In genomic region chr11:57639321-57640067, GRCh38 we compare ENCODE assay signal across 8 cellular contexts. TPM values are rescaled to one million over a fixed set of nuclear protein-coding genes. Genes with fewer than 3 reads are reported as not detected.
DNase-seq lines count a peak whose midpoint lies in the region; ATAC-seq, FAIRE-seq and TF ChIP-seq lines count a peak whose summit lies in the region.

No MANE protein-coding gene starts in this region.

- H3K27ac Mint-ChIP-seq in osteocyte (ENCODE audit: unreplicated experiment) = peak overlapping the region; percentile 83

- peaks cover 0 to 5% of the 10 kb centered on the region in 2 donors for H3K4me1 ChIP-seq in aorta (ENCODE audit: control insufficient read depth in 1 of 2, insufficient read depth in 2 of 2, low read length in 2 of 2)

- H3K9me3 ChIP-seq in aorta (ENCODE audit: control insufficient read depth, low read length) = no peaks in the 10 kb centered on the region

- FAIRE-seq in G401.6 (lab: Jason Lieb, UNC) = peak; percentile 98

- no peaks in the 10 kb centered on the region for H3K36me3 Mint-ChIP-seq in osteocyte (ENCODE audit: unreplicated experiment)

- TF ChIP-seq CTCF in epithelial cell of esophagus (IDR thresholded peaks at IDR 0.05; ENCODE audit: insufficient read depth, low read depth, low read length, missing control alignments) = peak; percentile 4
- TF ChIP-seq CTCF in osteocyte (IDR thresholded peaks at IDR 0.05) = no peak

- H3K27me3 Mint-ChIP-seq in osteocyte (ENCODE audit: unreplicated experiment) = peaks cover 7% of the 10 kb centered on the region

- H3K9me3 Mint-ChIP-seq in osteocyte (ENCODE audit: unreplicated experiment) = no peaks in the 10 kb centered on the region

- WGBS in aorta, 2 donors = 14 to 16% methylated on average over 13 to 15 of the region's 15 CpGs

- intact Hi-C loops in aorta (cut with DNase I) = loop anchor here (2.0 to 10.0 kb wide), 4 partner anchors 42 to 185 kb away; partner anchors contain the start of gene SERPING1 (in 2 of the 2)

- ATAC-seq in aorta (ENCODE audit: low FRiP score) = no peak

- H3K4me3 ChIP-seq in epithelial cell of esophagus (ENCODE audit: low read length) = peak overlapping the region; percentile 62
- H3K4me3 ChIP-seq in aorta (ENCODE audit: low read length in 2 of 2) = peak overlapping the region in 1 of 2 donors; percentile 98

- peaks cover 45% of the 10 kb centered on the region for H3K4me1 Mint-ChIP-seq in osteocyte (ENCODE audit: unreplicated experiment)

- no peak overlapping the region for H3K27ac ChIP-seq in aorta (ENCODE audit: low read depth in 1 of 2, low read length in 2 of 2)

- no peaks in the 10 kb centered on the region for H3K36me3 ChIP-seq in aorta (ENCODE audit: control insufficient read depth in 1 of 2, insufficient read depth in 2 of 2, low read length in 1 of 2)

- H3K4me3 Mint-ChIP-seq in osteocyte (ENCODE audit: unreplicated experiment) = peak overlapping the region; percentile 92

- DNase-seq in OCI-M2 (lab: John Stamatoyannopoulos, UW; ENCODE audit: unreplicated experiment) (peak; percentile 71), epithelial cell of esophagus (ENCODE audit: low read depth) (no peak), osteocyte (ENCODE audit: extremely low spot score, unreplicated experiment) (no peak), midbrain (lab: John Stamatoyannopoulos, UW) (no peak), aorta (no peak), COLO829 (ENCODE audit: low spot score) (no peak)
- no peak for DNase-seq in activated effector memory CD4-positive, alpha-beta T cell treated with anti-CD3 and anti-CD28 coated beads, Interleukin-2, amount 50 U/mL, for 16 hours

- no peaks in the 10 kb centered on the region for H3K27me3 ChIP-seq in aorta (ENCODE audit: control insufficient read depth in 1 of 2, insufficient read depth in 2 of 2, low read length in 1 of 2)

RNA-seq across cellular contexts. Expression of gene YPEL4, which starts 10.2 kb away (rescaled TPM):
- total RNA-seq in osteocyte = 0.24 and 0.35 TPM in 2 replicates
- 1 to 10 TPM in 1 of 2 donors, under 1 TPM in 1; 0.97 to 1.8 TPM for total RNA-seq in aorta
- polyA plus RNA-seq in aorta = 1 to 10 TPM; 3.0 to 6.2 TPM

RNA-seq across cellular contexts. Expression of gene CLP1, which starts 18.1 kb away (rescaled TPM):
- total RNA-seq in osteocyte (12.6 and 14.4 TPM in 2 replicates), aorta (10 to 100 TPM; 10.0 to 10.6 TPM)
- 10 to 100 TPM in 1 of 2 donors, 1 to 10 TPM in 1; 6.7 to 10.8 TPM for polyA plus RNA-seq in aorta

RNA-seq across cellular contexts. Expression of gene ZDHHC5, which starts 28.4 kb away (rescaled TPM):
- total RNA-seq in osteocyte (60.5 and 78.0 TPM in 2 replicates), aorta (10 to 100 TPM; 47.9 to 51.0 TPM)
- 10 to 100 TPM; 11.3 to 17.6 TPM for polyA plus RNA-seq in aorta

RNA-seq across cellular contexts. Expression of gene SERPING1, which starts 42.0 kb away (rescaled TPM):
- total RNA-seq in osteocyte (19.9 and 21.9 TPM in 2 replicates), aorta (1,000 to 10,000 TPM in 1 of 2 donors, 100 to 1,000 TPM in 1; 723 to 1,015 TPM)
- 100 to 1,000 TPM; 473 to 867 TPM for polyA plus RNA-seq in aorta
